Comparison of ENCODE assay signal across 11 cellular contexts in the genomic region with DNA sequence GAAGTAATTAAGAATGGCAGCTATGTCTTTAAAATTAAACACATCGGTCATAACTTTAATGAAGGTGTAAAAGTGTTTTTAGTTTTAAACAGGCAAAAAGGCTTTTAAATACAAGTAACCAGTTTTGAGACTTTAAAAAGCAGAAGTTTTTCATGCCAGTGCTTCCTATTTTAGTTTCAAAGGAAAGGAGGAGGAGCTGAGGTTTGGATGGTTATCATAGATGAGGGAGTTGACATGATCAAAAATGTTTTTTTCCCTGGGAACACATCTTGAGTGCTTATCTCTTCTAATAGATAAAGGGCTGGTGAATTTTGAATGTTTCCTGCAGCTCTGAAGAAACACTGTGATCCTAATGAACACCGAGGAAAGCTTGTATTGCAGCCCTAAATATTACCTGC. TPM values are rescaled to one million over a fixed set of nuclear protein-coding genes. Genes with fewer than 3 reads are reported as not detected.
DNase-seq lines count a peak whose midpoint lies in the region; TF ChIP-seq lines count a peak whose summit lies in the region.
"Had no signal": no experiment of that assay in that cellular context is flagged by ENCODE, and none has a peak within 500 bp of the region (broad histone marks: within the 10 kb centered on the region; RNA-seq: fewer than 3 reads in every experiment).

No MANE protein-coding gene starts in this region.

- CTCF ChIA-PET in PC-9 (lab: Charles Lee) = no interaction called here

- intact Hi-C loops in PC-9 (cut with micrococcal nuclease; ENCODE audit: unreplicated experiment) = loop anchor here (2.0 kb wide), 1 partner anchor 41 kb away; no protein-coding TSS in a partner anchor

- peaks cover 7% of the 10 kb centered on the region; the same call in 1 of the 2 replicates for H4K20me1 ChIP-seq in GM23248 (ENCODE audit: insufficient read depth)
- H4K20me1 ChIP-seq in PC-9 (ENCODE audit: insufficient read depth) = 0 out of 2 replicates have a peak, but pooled peaks cover 6% of the 10 kb centered on the region
- peaks cover 11% of the 10 kb centered on the region for H4K20me1 ChIP-seq in hepatocyte (ENCODE audit: insufficient read depth, poor library complexity, severe bottlenecking)

- DNase-seq in GM23248 = no peak
- DNase-seq in PC-9 = no peak
- DNase-seq in hepatocyte (ENCODE audit: low spot score) = no peak
- no peak for DNase-seq in NCI-H2107 (lab: John Stamatoyannopoulos, UW)
- DNase-seq in GOT3 (lab: John Stamatoyannopoulos, UW) = no peak
- no peak for DNase-seq in NCI-H2029 (lab: John Stamatoyannopoulos, UW)
- DNase-seq: activated CD4-positive, alpha-beta T cell treated with anti-CD3 and anti-CD28 coated beads, Interleukin-2, amount 10 ng/mL, durations not matched to agents 24 days and 14 days; SHP77 treated with DMSO at 0.1 percent for 48 hours had no signal

- no peak overlapping the region for H3K9ac ChIP-seq in GM23248
- H3K9ac ChIP-seq in subcutaneous abdominal adipose tissue (ENCODE audit: low read length in 5 of 5) = no peak overlapping the region
- H3K9ac ChIP-seq: KMS-11 had no signal

- TF ChIP-seq CTCF in PC-9 (conservative IDR thresholded peaks at IDR 0.05) (no peak), hepatocyte (IDR thresholded peaks at IDR 0.05; ENCODE audit: poor library complexity) (no peak)

- H3K79me2 ChIP-seq in GM23248 (ENCODE audit: insufficient read depth) (peaks cover 99% of the 10 kb centered on the region), PC-9 (ENCODE audit: low read depth) (peaks cover 65% of the 10 kb centered on the region), hepatocyte (peaks cover 98% of the 10 kb centered on the region)

- in situ Hi-C loops in GM23248 (cut with MboI) = no loop called here

- H3K9me3 ChIP-seq in GM23248 (ENCODE audit: low read depth) (no peaks in the 10 kb centered on the region), PC-9 (ENCODE audit: insufficient read depth, low read depth) (no peaks in the 10 kb centered on the region), hepatocyte (ENCODE audit: low read depth) (no peaks in the 10 kb centered on the region), subcutaneous abdominal adipose tissue (ENCODE audit: control insufficient read depth in 5 of 5, low read length in 5 of 5) (no peaks in the 10 kb centered on the region)
- H3K9me3 ChIP-seq: HAP-1 had no signal

- H3K4me2 ChIP-seq in GM23248 (ENCODE audit: unreplicated experiment) = peak overlapping the region; percentile 10
- H3K4me2 ChIP-seq in PC-9 = peak overlapping the region; percentile 24
- H3K4me2 ChIP-seq in hepatocyte = peak overlapping the region; percentile 20
- H3K4me2 ChIP-seq: KMS-11 had no signal

- H3K9me2 ChIP-seq in GM23248 (ENCODE audit: insufficient read depth) = no peaks in the 10 kb centered on the region
- no peaks in the 10 kb centered on the region for H3K9me2 ChIP-seq in PC-9 (ENCODE audit: insufficient read depth)
- H3K9me2 ChIP-seq in hepatocyte (replicated peaks; ENCODE audit: insufficient read depth) = no peaks in the 10 kb centered on the region

- no peaks in the 10 kb centered on the region for H3K27me3 ChIP-seq in GM23248 (replicated peaks; ENCODE audit: insufficient read depth)
- no peaks in the 10 kb centered on the region for H3K27me3 ChIP-seq in PC-9 (ENCODE audit: insufficient read depth, low read depth)
- no peaks in the 10 kb centered on the region for H3K27me3 ChIP-seq in hepatocyte
- H3K27me3 ChIP-seq in subcutaneous abdominal adipose tissue (ENCODE audit: control insufficient read depth in 5 of 5, insufficient read depth in 4 of 5, low read length in 5 of 5) = no peaks in the 10 kb centered on the region

- H3K27ac ChIP-seq in GM23248 = no peak overlapping the region
- H3K27ac ChIP-seq in PC-9 = peak overlapping the region; percentile 55
- peak overlapping the region; percentile 44 for H3K27ac ChIP-seq in hepatocyte
- peak overlapping the region; percentile 8 for H3K27ac ChIP-seq in subcutaneous abdominal adipose tissue (ENCODE audit: low read depth, low read length)
- H3K27ac ChIP-seq: KMS-11 had no signal

- no TSS peak for BruUV-seq in PC-9 (replicated peaks; lab: Mats Ljungman, UMichigan)

- POLR2A ChIA-PET in PC-9 (lab: Charles Lee; ENCODE audit: unreplicated experiment) = no interaction called here

- H3K4me3 ChIP-seq in GM23248 (no peak overlapping the region), PC-9 (no peak overlapping the region), hepatocyte (no peak overlapping the region), subcutaneous abdominal adipose tissue (ENCODE audit: low read depth in 1 of 5, low read length in 5 of 5) (no peak overlapping the region)
- H3K4me3 ChIP-seq: HAP-1 had no signal

- 74 to 78% methylated on average over 2 of the region's 2 CpGs for WGBS in GM23248 (ENCODE audit: low coverage in 1 of 2, low lambda C conversion rate in 2 of 2, missing lambda C conversion rate in 2 of 2), 2 experiments
- WGBS in hepatocyte (ENCODE audit: low lambda C conversion rate, missing lambda C conversion rate) = 53% methylated on average over 2 of the region's 2 CpGs

- no peaks in the 10 kb centered on the region for H3K36me3 ChIP-seq in GM23248 (ENCODE audit: low read depth)
- H3K36me3 ChIP-seq in PC-9 (ENCODE audit: low read depth) = no peaks in the 10 kb centered on the region
- no peaks in the 10 kb centered on the region for H3K36me3 ChIP-seq in hepatocyte (replicated peaks; ENCODE audit: insufficient read depth, low read depth)
- no peaks in the 10 kb centered on the region for H3K36me3 ChIP-seq in subcutaneous abdominal adipose tissue (ENCODE audit: control insufficient read depth in 5 of 5, insufficient read depth in 5 of 5, low read length in 5 of 5)
- H3K36me3 ChIP-seq: HAP-1 had no signal

- H2AFZ ChIP-seq in GM23248 (no peak overlapping the region), PC-9 (no peak overlapping the region), hepatocyte (no peak overlapping the region)

- H3F3A ChIP-seq in GM23248 (ENCODE audit: insufficient read depth) = peaks cover 20% of the 10 kb centered on the region
- H3F3A ChIP-seq in PC-9 (ENCODE audit: insufficient read depth, low read depth) = peaks cover 42% of the 10 kb centered on the region

- peaks cover 21% of the 10 kb centered on the region for H3K4me1 ChIP-seq in GM23248 (ENCODE audit: insufficient read depth)
- peaks cover 55% of the 10 kb centered on the region for H3K4me1 ChIP-seq in PC-9 (replicated peaks; ENCODE audit: insufficient read depth)
- peaks cover 49% of the 10 kb centered on the region for H3K4me1 ChIP-seq in hepatocyte (ENCODE audit: insufficient read depth)
- peaks cover 7 to 61% (median 20%) of the 10 kb centered on the region in 5 donors for H3K4me1 ChIP-seq in subcutaneous abdominal adipose tissue (ENCODE audit: control insufficient read depth in 5 of 5, insufficient read depth in 5 of 5, low read length in 5 of 5)
- H3K4me1 ChIP-seq: HAP-1 had no signal

RNA-seq across cellular contexts. Expression of a gene that starts 42.9 kb away (rescaled TPM):
- total RNA-seq in GM23248 (2014; rRNA removed; shearing (Covaris generic)) = 3.4 and 5.0 TPM in 2 replicates
- polyA plus RNA-seq in GM23248 (2016; fragmentation: Nextera tagmentation; extraction: Ambion mirVana) = 4.3 and 4.7 TPM in 2 replicates
- total RNA-seq in PC-9 (2021) = 10.5 TPM in 2 replicates
- 14.1 and 16.3 TPM in 2 replicates for total RNA-seq in hepatocyte
- 5.0 and 5.7 TPM in 2 replicates for polyA plus RNA-seq in hepatocyte
